Comparison of ENCODE assay signal across 27 cellular contexts in the genomic region with DNA sequence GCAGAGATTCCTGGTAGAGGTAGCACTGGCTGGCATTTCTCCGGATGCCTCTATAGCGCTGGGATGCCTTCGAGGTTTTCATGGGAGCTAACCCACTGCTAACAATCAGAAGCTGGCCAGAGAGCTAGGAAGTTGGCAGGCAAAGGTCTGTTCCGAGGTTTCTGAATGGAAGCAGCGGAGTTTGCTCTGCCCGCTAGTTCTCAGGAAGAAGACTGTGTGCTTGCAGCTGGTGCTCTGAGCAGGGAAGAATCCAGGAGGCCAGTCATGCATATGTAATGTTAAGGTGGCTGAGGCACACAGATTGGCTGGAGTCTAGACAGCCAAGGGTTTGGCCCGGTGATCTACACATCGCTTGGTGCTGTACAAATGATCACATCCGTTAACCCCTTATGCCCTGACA. TPM values are rescaled to one million over a fixed set of nuclear protein-coding genes. Genes with fewer than 3 reads are reported as not detected.
DNase-seq lines count a peak whose midpoint lies in the region; ATAC-seq and TF ChIP-seq lines count a peak whose summit lies in the region.
"Had no signal": no experiment of that assay in that cellular context is flagged by ENCODE, and none has a peak within 500 bp of the region (broad histone marks: within the 10 kb centered on the region; RNA-seq: fewer than 3 reads in every experiment).

A gene (minus strand): TSS at position 218 of the 400 bp plus-strand sequence. CDS start 136 bp downstream, at position 82.

- H2AFZ ChIP-seq in GM23338 = no peak within 1 kb of the TSS

- H3K4me3 ChIP-seq in GM23338 = no peak within 1 kb of the TSS
- no peak within 1 kb of the TSS for H3K4me3 ChIP-seq in adipocyte (ENCODE audit: low read length)
- no peak within 1 kb of the TSS for H3K4me3 ChIP-seq in coronary artery
- H3K4me3 ChIP-seq: cardiac muscle cell, esophagus muscularis mucosa, prostate gland, spleen, suprapubic skin had no signal

- no peaks in the 10 kb centered on the region for H3K36me3 ChIP-seq in GM23338 (ENCODE audit: insufficient read depth)
- no peaks in the 10 kb centered on the region for H3K36me3 ChIP-seq in adipocyte (ENCODE audit: control insufficient read depth, insufficient read depth, low read length, severe bottlenecking)
- H3K36me3 ChIP-seq: cardiac muscle cell, esophagus muscularis mucosa, prostate gland, spleen, suprapubic skin had no signal

- H3F3A ChIP-seq in GM23338 (replicated peaks; ENCODE audit: low read depth) = no peaks in the 10 kb centered on the region

- peak; percentile 66 for ATAC-seq in GM23338
- ATAC-seq in HG03135 (IDR thresholded peaks at IDR 0.05; ENCODE audit: unreplicated experiment) = no peak
- ATAC-seq: activated CD4-positive, alpha-beta T cell treated with anti-CD3 and anti-CD28 coated beads for 36 hours; activated naive CD8-positive, alpha-beta T cell treated with anti-CD3 and anti-CD28 coated beads, Interleukin-2, amount 50 U/mL, for 24 hours; activated T-helper 17 cell treated with anti-CD3 and anti-CD28 coated beads, Interleukin-2, amount 50 U/mL, for 72 hours; CD8-positive, alpha-beta T cell; HCT116; HepG2; naive thymus-derived CD4-positive, alpha-beta T cell had no signal

- no peak within 1 kb of the TSS for H3K27ac ChIP-seq in GM23338 (ENCODE audit: low read depth)
- no peak within 1 kb of the TSS for H3K27ac ChIP-seq in coronary artery
- H3K27ac ChIP-seq: cardiac muscle cell, esophagus muscularis mucosa, prostate gland, RWPE1, spleen, suprapubic skin had no signal

- no peak for DNase-seq in GM23338 (ENCODE audit: low spot score)
- peak; percentile 4 for DNase-seq in adipocyte (ENCODE audit: low read depth)
- DNase-seq in inferior parietal cortex (ENCODE audit: extremely low spot score) = peak; percentile 11
- DNase-seq in pons (ENCODE audit: low spot score) = peak; percentile 13
- DNase-seq in coronary artery (ENCODE audit: low spot score) = no peak
- DNase-seq in type B pancreatic cell (ENCODE audit: extremely low spot score, unreplicated experiment) = no peak
- no peak for DNase-seq in NCI-H187 (lab: John Stamatoyannopoulos, UW)
- DNase-seq: activated CD4-positive, alpha-beta T cell treated with anti-CD3 and anti-CD28 coated beads for 36 hours; activated naive CD8-positive, alpha-beta T cell treated with anti-CD3 and anti-CD28 coated beads, Interleukin-2, amount 50 U/mL, for 24 hours; CD8-positive, alpha-beta T cell; glutamatergic neuron; immature natural killer cell; mammary epithelial cell; naive thymus-derived CD4-positive, alpha-beta T cell; NCI-H1436; NCI-H226; spleen; stimulated activated CD8-positive, alpha-beta memory T cell treated with anti-CD3 and anti-CD28 coated beads, Interleukin-4, amount 100 ng/mL, for 48 hours had no signal

- no peaks in the 10 kb centered on the region; the same call in 2 of the 3 replicates for H3K4me1 Mint-ChIP-seq in GM23338
- peaks cover 13% of the 10 kb centered on the region for H3K4me1 Mint-ChIP-seq in type B pancreatic cell (ENCODE audit: unreplicated experiment)
- H3K4me1 Mint-ChIP-seq: activated CD4-positive, alpha-beta T cell treated with anti-CD3 and anti-CD28 coated beads for 36 hours; activated naive CD8-positive, alpha-beta T cell treated with anti-CD3 and anti-CD28 coated beads, Interleukin-2, amount 50 U/mL, for 24 hours; activated T-helper 17 cell treated with anti-CD3 and anti-CD28 coated beads, Interleukin-2, amount 50 U/mL, for 72 hours; immature natural killer cell; naive thymus-derived CD4-positive, alpha-beta T cell had no signal

- H3K9ac ChIP-seq in adipocyte (ENCODE audit: low read length) = no peak within 1 kb of the TSS

- no peak within 1 kb of the TSS for H3K4me2 ChIP-seq in GM23338

- H3K27ac Mint-ChIP-seq in GM23338 (no peak within 1 kb of the TSS), type B pancreatic cell (no peak within 1 kb of the TSS)
- H3K27ac Mint-ChIP-seq: activated CD4-positive, alpha-beta T cell treated with anti-CD3 and anti-CD28 coated beads for 36 hours; activated naive CD8-positive, alpha-beta T cell treated with anti-CD3 and anti-CD28 coated beads, Interleukin-2, amount 50 U/mL, for 24 hours; activated T-helper 17 cell treated with anti-CD3 and anti-CD28 coated beads, Interleukin-2, amount 50 U/mL, for 72 hours; CD8-positive, alpha-beta T cell; immature natural killer cell had no signal

- H3K4me1 ChIP-seq in GM23338 (ENCODE audit: insufficient read depth) (no peaks in the 10 kb centered on the region), adipocyte (ENCODE audit: control insufficient read depth, insufficient read depth, low read length) (peaks cover 14% of the 10 kb centered on the region)
- H3K4me1 ChIP-seq: esophagus muscularis mucosa, prostate gland, suprapubic skin had no signal

- H3K4me3 Mint-ChIP-seq in GM23338 (no peak within 1 kb of the TSS), type B pancreatic cell (no peak within 1 kb of the TSS)
- H3K4me3 Mint-ChIP-seq: activated CD4-positive, alpha-beta T cell treated with anti-CD3 and anti-CD28 coated beads for 36 hours; activated naive CD8-positive, alpha-beta T cell treated with anti-CD3 and anti-CD28 coated beads, Interleukin-2, amount 50 U/mL, for 24 hours; activated T-helper 17 cell treated with anti-CD3 and anti-CD28 coated beads, Interleukin-2, amount 50 U/mL, for 72 hours; CD8-positive, alpha-beta T cell; immature natural killer cell; naive thymus-derived CD4-positive, alpha-beta T cell had no signal

- no peaks in the 10 kb centered on the region for H4K20me1 ChIP-seq in GM23338 (replicated peaks; ENCODE audit: insufficient read depth)

- no peak for TF ChIP-seq CTCF in GM23338 (conservative IDR thresholded peaks at IDR 0.05; ENCODE audit: low read depth in 2 of 2)
- no peak for TF ChIP-seq CTCF in coronary artery (IDR thresholded peaks at IDR 0.05)
- no peak for TF ChIP-seq CTCF in type B pancreatic cell (conservative IDR thresholded peaks at IDR 0.05)

- no peaks in the 10 kb centered on the region for H3K9me3 ChIP-seq in adipocyte (ENCODE audit: control insufficient read depth, low read length)
- H3K9me3 ChIP-seq: esophagus muscularis mucosa, prostate gland, spleen, suprapubic skin had no signal

- H3K79me2 ChIP-seq in GM23338 (replicated peaks; ENCODE audit: insufficient read depth) = no peaks in the 10 kb centered on the region

- 0 out of 2 replicates have a peak, but pooled peaks cover 2% of the 10 kb centered on the region for H3K9me2 ChIP-seq in GM23338 (ENCODE audit: insufficient read depth)

- H3K9me3 Mint-ChIP-seq in GM23338 (no peaks in the 10 kb centered on the region), type B pancreatic cell (no peaks in the 10 kb centered on the region)
- H3K9me3 Mint-ChIP-seq: activated naive CD8-positive, alpha-beta T cell treated with anti-CD3 and anti-CD28 coated beads, Interleukin-2, amount 50 U/mL, for 24 hours; activated T-helper 17 cell treated with anti-CD3 and anti-CD28 coated beads, Interleukin-2, amount 50 U/mL, for 72 hours; CD8-positive, alpha-beta T cell; immature natural killer cell; naive thymus-derived CD4-positive, alpha-beta T cell had no signal

- H3K36me3 Mint-ChIP-seq in GM23338 (ENCODE audit: low read depth) (no peaks in the 10 kb centered on the region), type B pancreatic cell (no peaks in the 10 kb centered on the region)
- H3K36me3 Mint-ChIP-seq: CD8-positive, alpha-beta T cell; immature natural killer cell had no signal

- peaks cover 2% of the 10 kb centered on the region for H3K27me3 Mint-ChIP-seq in GM23338 (ENCODE audit: insufficient read depth, low read depth, poor library complexity)
- H3K27me3 Mint-ChIP-seq in type B pancreatic cell = no peaks in the 10 kb centered on the region
- H3K27me3 Mint-ChIP-seq: activated CD4-positive, alpha-beta T cell treated with anti-CD3 and anti-CD28 coated beads for 36 hours; activated naive CD8-positive, alpha-beta T cell treated with anti-CD3 and anti-CD28 coated beads, Interleukin-2, amount 50 U/mL, for 24 hours; activated T-helper 17 cell treated with anti-CD3 and anti-CD28 coated beads, Interleukin-2, amount 50 U/mL, for 72 hours had no signal

- H3K27me3 ChIP-seq in GM23338 (ENCODE audit: insufficient read depth) = no peaks in the 10 kb centered on the region
- H3K27me3 ChIP-seq in adipocyte (replicated peaks; ENCODE audit: control insufficient read depth, insufficient read depth, low read length) = peaks cover 10% of the 10 kb centered on the region
- H3K27me3 ChIP-seq: cardiac muscle cell, spleen, suprapubic skin had no signal

TF ChIP-seq in GM23338, 12 proteins besides CTCF, POLR2A, EP300 and RAD21 (continues in another document):
- TF ChIP-seq, protein P1, sequence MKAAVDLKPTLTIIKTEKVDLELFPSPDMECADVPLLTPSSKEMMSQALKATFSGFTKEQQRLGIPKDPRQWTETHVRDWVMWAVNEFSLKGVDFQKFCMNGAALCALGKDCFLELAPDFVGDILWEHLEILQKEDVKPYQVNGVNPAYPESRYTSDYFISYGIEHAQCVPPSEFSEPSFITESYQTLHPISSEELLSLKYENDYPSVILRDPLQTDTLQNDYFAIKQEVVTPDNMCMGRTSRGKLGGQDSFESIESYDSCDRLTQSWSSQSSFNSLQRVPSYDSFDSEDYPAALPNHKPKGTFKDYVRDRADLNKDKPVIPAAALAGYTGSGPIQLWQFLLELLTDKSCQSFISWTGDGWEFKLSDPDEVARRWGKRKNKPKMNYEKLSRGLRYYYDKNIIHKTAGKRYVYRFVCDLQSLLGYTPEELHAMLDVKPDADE (IDR thresholded peaks at IDR 0.05) = no peak
- no peak for TF ChIP-seq JUNB (IDR thresholded peaks at IDR 0.05; ENCODE audit: unreplicated experiment)
- TF ChIP-seq STAT1 (IDR thresholded peaks at IDR 0.05; ENCODE audit: unreplicated experiment) = no peak
- TF ChIP-seq CREB1 (CRISPR knock-in tag; IDR thresholded peaks at IDR 0.05; ENCODE audit: low read depth) = no peak

RNA-seq across cellular contexts. Expression of the gene that starts here (rescaled TPM):
- total RNA-seq in GM23338 (2014; rRNA removed; shearing (Covaris generic)) = not detected in 2 replicates
- 0.07 and 0.10 TPM in 2 replicates for polyA plus RNA-seq in GM23338 (2016; fragmentation: Nextera tagmentation; extraction: Ambion mirVana)
- 0.07 and 0.10 TPM in 2 replicates for total RNA-seq in type B pancreatic cell (ENCODE audit: low replicate concordance)
- total RNA-seq: activated CD4-positive, alpha-beta T cell treated with anti-CD3 and anti-CD28 coated beads for 36 hours; activated T-helper 17 cell treated with anti-CD3 and anti-CD28 coated beads, Interleukin-2, amount 50 U/mL, for 72 hours; CD8-positive, alpha-beta T cell; HepG2; mammary epithelial cell; naive thymus-derived CD4-positive, alpha-beta T cell; spleen had no signal
- polyA plus RNA-seq: HepG2; mammary epithelial cell; naive thymus-derived CD4-positive, alpha-beta T cell; spleen had no signal

Comparison
In these comparisons a context has a peak if more than half of its experiments do, and no peak if none do; other contexts are left out.
1. Peak in ATAC-seq in GM23338; RNA of the gene not detected or under 1 TPM.
2. DNase-seq: peak in adipocyte (single experiment), inferior parietal cortex (single experiment) and pons (single experiment); none in GM23338 (single experiment), coronary artery (single experiment), type B pancreatic cell (single experiment) and NCI-H187 (0 of 2).